Comparison of ENCODE assay signal across 1 cellular context in genomic region chr3:170021083-170021482, GRCh38.
TF ChIP-seq lines count a peak whose summit lies in the region.

No MANE protein-coding gene starts in this region.

TF ChIP-seq in GM12878, 131 proteins besides CTCF, POLR2A, EP300 and RAD21:
- TF ChIP-seq ZBED1 (IDR thresholded peaks at IDR 0.05; ENCODE audit: borderline replicate concordance) (no peak), MYC (IDR thresholded peaks at IDR 0.05; ENCODE audit: insufficient read depth, insufficient read length, insufficient replicate concordance, low read length, severe bottlenecking) (no peak), BHLHE40 (IDR thresholded peaks at IDR 0.05; ENCODE audit: borderline replicate concordance in 1 of 2, low read depth in 2 of 2, low read length in 1 of 2) (no peak), CREM (IDR thresholded peaks at IDR 0.05; ENCODE audit: low read depth) (no peak), SMAD1 (IDR thresholded peaks at IDR 0.05; ENCODE audit: low read depth, partially characterized antibody) (no peak), MTA3 (IDR thresholded peaks at IDR 0.05; ENCODE audit: borderline replicate concordance, low read length) (no peak), KAT2A (conservative IDR thresholded peaks at IDR 0.05; ENCODE audit: control insufficient read depth, low read depth, low read length) (no peak)
